ENCODE assay signal across 1 cellular context in the genomic region with DNA sequence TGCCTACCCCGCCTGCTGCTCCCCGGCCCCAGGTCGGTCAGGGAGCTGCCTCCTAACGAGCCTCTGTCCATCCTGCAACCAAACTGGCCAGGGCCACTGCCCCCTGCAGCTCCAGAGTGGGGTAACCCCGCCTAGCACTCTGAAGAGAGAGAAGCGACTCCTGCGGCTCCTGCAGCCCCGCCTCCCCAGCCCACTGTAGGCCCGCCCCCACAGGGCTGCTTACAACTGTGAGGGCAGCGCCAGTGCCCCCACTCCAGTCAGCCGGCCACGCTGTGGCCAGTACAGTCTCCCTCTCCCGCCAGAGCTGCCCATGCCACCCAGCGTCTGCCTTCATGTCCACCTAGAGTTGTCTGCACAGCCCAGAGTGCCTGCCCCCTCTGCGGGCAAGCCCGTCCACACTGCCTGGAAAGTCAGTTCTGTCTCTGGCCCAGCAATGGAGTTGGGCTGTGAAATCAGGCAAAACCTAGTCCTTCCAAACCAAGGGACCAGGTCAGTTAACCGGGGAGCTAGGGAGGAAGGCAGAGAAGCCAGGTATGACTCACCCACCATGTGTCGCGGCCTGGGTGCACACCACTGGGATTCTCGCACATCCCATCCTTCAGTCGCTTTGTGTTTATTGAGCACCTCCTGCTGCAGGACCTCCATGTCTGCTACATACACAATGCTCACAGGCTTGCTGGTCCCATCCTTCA.
TF ChIP-seq lines count a peak whose summit lies in the region.

No MANE protein-coding gene starts in this region.

TF ChIP-seq in H1, 55 proteins besides CTCF, POLR2A, EP300 and RAD21:
- TF ChIP-seq KDM4A (IDR thresholded peaks at IDR 0.05; ENCODE audit: low read depth, low read length, severe bottlenecking) (no peak), CHD1 (IDR thresholded peaks at IDR 0.05; ENCODE audit: low read depth, low read length) (no peak), SIRT6 (IDR thresholded peaks at IDR 0.05; ENCODE audit: low read length) (no peak), NRF1 (IDR thresholded peaks at IDR 0.05; ENCODE audit: low read depth, low read length) (no peak), EZH2 (IDR thresholded peaks at IDR 0.05; ENCODE audit: low read depth, low read length, severe bottlenecking) (no peak), ASH2L (IDR thresholded peaks at IDR 0.05; ENCODE audit: low read length) (no peak), CTBP2 (IDR thresholded peaks at IDR 0.05; ENCODE audit: borderline replicate concordance, insufficient read depth, insufficient read length, low read length) (no peak), CREB1 (IDR thresholded peaks at IDR 0.05) (0 out of 2 replicates have a peak, but pooled peaks have one; percentile 9), CHD2 (IDR thresholded peaks at IDR 0.05; ENCODE audit: low read length) (no peak)
